ENCODE assay signal across 8 cellular contexts in the genomic region with DNA sequence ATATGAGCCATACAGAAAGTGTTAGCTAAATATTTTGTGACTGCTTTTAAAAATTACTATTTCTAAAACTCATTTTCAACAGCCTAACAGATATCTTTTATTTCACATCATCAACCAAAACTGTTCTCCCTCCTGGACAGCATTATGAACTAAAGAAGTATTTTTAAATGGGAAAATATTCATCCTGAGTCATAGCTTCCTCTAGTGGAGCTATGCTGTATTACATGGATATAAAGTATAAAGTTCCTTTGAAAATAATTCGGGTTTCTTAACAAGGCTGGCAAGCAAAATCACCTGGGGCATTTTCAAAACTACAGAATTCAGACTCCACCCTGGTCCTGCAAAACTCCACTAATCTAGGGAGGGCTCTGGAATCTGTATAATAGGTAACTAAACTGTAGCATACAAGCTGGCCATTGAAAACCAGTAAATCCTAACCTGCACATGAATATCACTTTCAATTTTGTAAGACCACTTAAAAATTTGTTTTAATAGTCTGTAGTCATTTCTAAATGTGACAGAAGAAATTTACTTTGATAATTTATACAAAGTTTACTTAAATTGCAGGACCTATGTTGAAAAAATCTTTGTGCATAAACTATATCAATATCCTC. TPM values are rescaled to one million over a fixed set of nuclear protein-coding genes. Genes with fewer than 3 reads are reported as not detected.
A peak's percentile ranks its signal among the peaks of the same experiment; 100 is the strongest.
DNase-seq lines count a peak whose midpoint lies in the region; ATAC-seq and TF ChIP-seq lines count a peak whose summit lies in the region.

No MANE protein-coding gene starts in this region.

- intact Hi-C loops in aorta (cut with DNase I) = loop anchor here (2.0 to 10.0 kb wide), 2 partner anchors 99 kb away; no protein-coding TSS in a partner anchor
- intact Hi-C loops in lower leg skin (cut with DNase I; ENCODE audit: low total_unique reads) = no loop called here

- H3K27me3 ChIP-seq in brain microvascular endothelial cell (replicated peaks) (no peaks in the 10 kb centered on the region), aorta (ENCODE audit: control insufficient read depth in 1 of 2, insufficient read depth in 2 of 2, low read length in 1 of 2) (no peaks in the 10 kb centered on the region)

- in situ Hi-C loops in brain microvascular endothelial cell (cut with HindIII; ENCODE audit: low pct_ligation_motif_present, low sequenced_read_pairs) = no loop called here

- no peaks in the 10 kb centered on the region for H3K9me3 ChIP-seq in aorta (ENCODE audit: control insufficient read depth, low read length)

- no peak overlapping the region for H3K27ac Mint-ChIP-seq in nephron

- TF ChIP-seq CTCF in C4-2B (conservative IDR thresholded peaks at IDR 0.05) (peak; percentile 98), brain microvascular endothelial cell (IDR thresholded peaks at IDR 0.05; ENCODE audit: low read depth, low read length, missing control alignments) (peak; percentile 64), nephron (IDR thresholded peaks at IDR 0.05; ENCODE audit: unreplicated experiment in 3 of 3) (peak; percentile 63 to 77 (median 72)), lower leg skin (IDR thresholded peaks at IDR 0.05) (no peak)

- no peak for TF ChIP-seq POLR2A in lower leg skin (IDR thresholded peaks at IDR 0.05)

- H3K4me1 ChIP-seq in aorta (ENCODE audit: control insufficient read depth in 1 of 2, insufficient read depth in 2 of 2, low read length in 2 of 2) = no peaks in the 10 kb centered on the region

- ATAC-seq in GM19351 (IDR thresholded peaks at IDR 0.05; ENCODE audit: unreplicated experiment) (peak; percentile 65), aorta (ENCODE audit: low FRiP score) (no peak)

- H3K27ac ChIP-seq in C4-2B (no peak overlapping the region), brain microvascular endothelial cell (no peak overlapping the region), aorta (ENCODE audit: low read depth in 1 of 2, low read length in 2 of 2) (no peak overlapping the region)

- no peak overlapping the region for H3K4me3 Mint-ChIP-seq in nephron

- H3K27me3 Mint-ChIP-seq in nephron (ENCODE audit: low read depth) = no peaks in the 10 kb centered on the region

- no peaks in the 10 kb centered on the region for H3K36me3 Mint-ChIP-seq in nephron (ENCODE audit: low read depth)

- H3K4me3 ChIP-seq in brain microvascular endothelial cell (ENCODE audit: low read depth, low read length) (no peak overlapping the region), aorta (ENCODE audit: low read length in 2 of 2) (no peak overlapping the region), lower leg skin (ENCODE audit: low read depth, poor library complexity, severe bottlenecking) (no peak overlapping the region)

- H3K36me3 ChIP-seq in brain microvascular endothelial cell (replicated peaks) (no peaks in the 10 kb centered on the region), aorta (ENCODE audit: control insufficient read depth in 1 of 2, insufficient read depth in 2 of 2, low read length in 1 of 2) (no peaks in the 10 kb centered on the region)

- no peaks in the 10 kb centered on the region for H3K9me3 Mint-ChIP-seq in nephron

- DNase-seq in NCI-H146 (lab: John Stamatoyannopoulos, UW) (peak; percentile 30), brain microvascular endothelial cell (no peak), aorta (no peak), lower leg skin (ENCODE audit: low spot score in 2 of 2) (no peak)
- no peak for DNase-seq in effector CD4-positive, alpha-beta T cell

- peaks cover 14% of the 10 kb centered on the region for H3K4me1 Mint-ChIP-seq in nephron

- 7 to 19% methylated on average over 1 of the region's 1 CpG for WGBS in aorta, 2 donors
- 11 to 15% methylated on average over 1 of the region's 1 CpG for WGBS in lower leg skin, 2 donors

RNA-seq across cellular contexts. Expression of a gene that starts 53.5 kb away (rescaled TPM):
- 1 to 10 TPM; 1.7 to 4.2 TPM for total RNA-seq in aorta
- polyA plus RNA-seq in aorta = 1 to 10 TPM in 1 of 2 donors, under 1 TPM in 1; 0.23 to 9.1 TPM
- total RNA-seq in lower leg skin = 1 to 10 TPM; 3.1 to 6.6 (median 5.8) TPM

Comparison
In these comparisons a context has a peak if more than half of its experiments do, and no peak if none do; other contexts are left out.
1. CTCF ChIP-seq: peak in C4-2B (single experiment), brain microvascular endothelial cell (single experiment) and nephron (3 of 3); none in lower leg skin (0 of 3).